27 cellular contexts compared by ENCODE assay signal in the genomic region with DNA sequence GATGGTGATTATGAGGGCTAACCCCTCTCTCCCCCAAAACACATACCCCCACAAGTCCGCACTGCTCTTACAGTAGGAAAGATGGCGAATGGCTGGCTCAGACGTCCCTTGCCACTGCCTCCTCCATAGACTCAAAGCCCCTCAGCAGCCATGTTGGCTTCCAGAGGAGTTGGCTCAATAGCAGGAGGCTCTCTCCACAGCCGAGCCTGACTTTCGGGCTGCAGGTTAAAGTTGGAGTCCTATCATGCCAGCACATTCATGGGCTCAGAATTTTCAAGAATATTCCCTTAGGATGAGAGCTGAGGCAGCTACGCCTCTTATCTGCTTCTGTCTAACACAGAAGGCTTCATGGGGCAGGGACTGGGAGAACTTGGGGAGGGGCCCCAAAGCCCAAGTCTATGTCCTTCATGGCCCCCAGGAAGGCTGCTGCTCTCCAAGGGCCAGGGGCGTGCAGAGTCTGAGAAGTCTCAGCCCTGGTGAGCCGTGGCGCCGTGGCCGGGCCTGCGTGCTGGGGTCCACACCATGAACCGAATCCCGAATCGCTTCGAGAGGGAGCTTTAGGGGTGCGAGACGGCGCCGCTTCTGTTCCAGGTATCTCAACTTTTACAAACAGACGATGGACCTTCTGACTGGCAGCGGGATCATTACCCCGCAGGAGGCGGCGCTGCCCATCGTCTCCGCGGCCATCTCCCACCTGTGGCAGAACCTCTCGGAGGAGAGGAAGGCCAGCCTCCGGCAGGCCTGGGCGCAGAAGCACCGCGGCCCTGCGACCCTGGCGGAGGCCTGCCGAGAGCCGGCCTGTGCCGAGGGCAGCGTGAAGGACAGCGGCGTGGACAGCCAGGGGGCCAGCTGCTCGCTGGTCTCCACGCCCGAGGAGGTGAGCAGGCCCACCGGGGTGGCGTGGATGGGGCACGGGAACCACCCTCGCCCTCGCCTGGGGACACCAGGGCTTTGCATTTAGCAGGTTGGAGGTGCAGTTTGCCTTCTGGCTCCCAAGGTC. TPM values are rescaled to one million over a fixed set of nuclear protein-coding genes. Genes with fewer than 3 reads are reported as not detected.
DNase-seq lines count a peak whose midpoint lies in the region; FAIRE-seq and TF ChIP-seq lines count a peak whose summit lies in the region.
"Had no signal": no experiment of that assay in that cellular context is flagged by ENCODE, and none has a peak within 500 bp of the region (broad histone marks: within the 10 kb centered on the region; RNA-seq: fewer than 3 reads in every experiment).

No MANE protein-coding gene starts in this region.

- no peaks in the 10 kb centered on the region for H3K4me1 Mint-ChIP-seq in type B pancreatic cell (ENCODE audit: unreplicated experiment)

- no peaks in the 10 kb centered on the region for H3K36me3 ChIP-seq in H1 (ENCODE audit: control insufficient read depth in 2 of 4, insufficient read depth in 4 of 4, low read length in 3 of 4)

- H2BK15ac ChIP-seq in H1 (ENCODE audit: low read length): no peak overlapping the region

- no peak overlapping the region for H3K23ac ChIP-seq in H1 (ENCODE audit: insufficient read length)

- no peak overlapping the region for H2BK5ac ChIP-seq in H1 (ENCODE audit: low read depth, low read length)

- no peak overlapping the region for H2BK12ac ChIP-seq in H1 (ENCODE audit: low read depth, low read length)

- peaks cover 6% of the 10 kb centered on the region for H3K27me3 Mint-ChIP-seq in type B pancreatic cell

- H2AK5ac ChIP-seq in H1 (ENCODE audit: low read depth, low read length): no peak overlapping the region

- no peaks in the 10 kb centered on the region for H4K20me1 ChIP-seq in H1 (replicated peaks in 1 of 2; ENCODE audit: control insufficient read depth in 1 of 2, insufficient read depth in 2 of 2, low read length in 2 of 2)

- no peak for TF ChIP-seq RAD21 in H1 (IDR thresholded peaks at IDR 0.05 in 1 of 2, conservative IDR thresholded peaks at IDR 0.05 in 1 of 2; ENCODE audit: low read depth in 2 of 2, low read length in 2 of 2)

- H4K91ac ChIP-seq in H1 (replicated peaks; ENCODE audit: insufficient read length, low read length): no peak overlapping the region

- no peak overlapping the region for H3K4me3 Mint-ChIP-seq in type B pancreatic cell

- peak; percentile 33 for DNase-seq in activated CD8-positive, alpha-beta memory T cell treated with anti-CD3 and anti-CD28 coated beads, Interleukin-2, amount 50 U/mL, for 48 hours
- no peak for DNase-seq in activated CD8-positive, alpha-beta memory T cell treated with anti-CD3 and anti-CD28 coated beads, Interleukin-2, amount 50 U/mL, for 4 hours
- peak in 1 of 2 experiments; percentile 41 for DNase-seq in H1 (ENCODE audit: low read depth in 1 of 2, low spot score in 2 of 2)
- DNase-seq in mesenteric fat pad (ENCODE audit: low spot score): peak; percentile 68
- peak; percentile 65 for DNase-seq in type B pancreatic cell (ENCODE audit: extremely low spot score, unreplicated experiment)
- DNase-seq in GM13977 (ENCODE audit: low spot score): no peak
- DNase-seq in GF-D8 (lab: John Stamatoyannopoulos, UW): no peak
- DNase-seq in kidney glomerular epithelial cell (lab: John Stamatoyannopoulos, UW): no peak
- DNase-seq: Calu3, DMS153, DND-41, H7, Kasumi-1, NCI-H1092 treated with DMSO at 0.1 percent for 48 hours, NCI-H1436, NCI-H187, NCI-H2081 treated with DMSO at 0.1 percent for 48 hours, NCI-H2171, NCI-H446, NCI-H524 treated with DMSO at 0.1 percent for 48 hours, NCI-H774, PC-3 had no signal

- no peak for FAIRE-seq in H1 (lab: Jason Lieb, UNC)
- FAIRE-seq: HepG2 had no signal

- TF ChIP-seq EP300 in H1 (IDR thresholded peaks at IDR 0.05; ENCODE audit: borderline replicate concordance in 1 of 2, low read depth in 2 of 2, low read length in 2 of 2): no peak

- no peak overlapping the region for H3K4me3 ChIP-seq in H1 (ENCODE audit: extremely low read depth in 1 of 4, insufficient read depth in 2 of 4, low read depth in 3 of 4, low read length in 4 of 4)

- peaks cover 4% of the 10 kb centered on the region for H3K9me3 Mint-ChIP-seq in type B pancreatic cell

- CTCF ChIA-PET in H1 (lab: Charles Lee; ENCODE audit: partially characterized antibody): interaction anchor here (1.2 to 2.8 kb wide), 2 partner anchors 13 to 37 kb away, joined by 3 to 10 read pairs; partner anchors contain the start of gene STRA8

- H3K36me3 Mint-ChIP-seq in type B pancreatic cell: no peaks in the 10 kb centered on the region

- 98% methylated on average over 33 of the region's 49 CpGs; no CpG with 5 or more reads in 1 of the 2 experiments for WGBS in H1 (ENCODE audit: extremely low coverage in 1 of 2, insufficient coverage in 1 of 2, insufficient read length in 1 of 2, insufficient replicate concordance in 2 of 2, low coverage in 1 of 2, low lambda C conversion rate in 2 of 2, missing lambda C conversion rate in 1 of 2), 2 experiments

- POLR2A ChIA-PET in H1 (lab: Charles Lee; ENCODE audit: partially characterized antibody): no interaction called here

- H3K27ac ChIP-seq in H1 (ENCODE audit: low read depth, low read length): no peak overlapping the region; the same call in 1 of the 2 replicates

- no peak overlapping the region for H3K56ac ChIP-seq in H1 (replicated peaks; ENCODE audit: insufficient read length, low read depth, low read length)

- H3K79me1 ChIP-seq in H1 (ENCODE audit: low read depth, low read length): no peaks in the 10 kb centered on the region

- H4K8ac ChIP-seq in H1 (ENCODE audit: extremely low read depth, insufficient read depth, low read length): peak overlapping the region; percentile 28

- H3K23me2 ChIP-seq in H1 (ENCODE audit: low read depth, low read length): no peaks in the 10 kb centered on the region; the same call in 1 of the 2 replicates

- H3K14ac ChIP-seq in H1 (ENCODE audit: insufficient read length): no peak overlapping the region

- no peak overlapping the region for H2BK20ac ChIP-seq in H1 (ENCODE audit: low read length)

- H3K9me3 ChIP-seq in H1 (ENCODE audit: insufficient read depth in 2 of 2, low read depth in 1 of 2, low read length in 1 of 2): peaks cover 0 to 6% of the 10 kb centered on the region in 2 experiments; a peak in 1 of 4 replicates

- no peak overlapping the region for H3K27ac Mint-ChIP-seq in type B pancreatic cell

- no peaks in the 10 kb centered on the region for H3K79me2 ChIP-seq in H1 (ENCODE audit: control insufficient read depth in 1 of 2, insufficient read depth in 2 of 2, low read length in 2 of 2)

- no peaks in the 10 kb centered on the region for H3K27me3 ChIP-seq in H1 (replicated peaks in 1 of 4; ENCODE audit: control insufficient read depth in 3 of 4, extremely low read depth in 1 of 4, insufficient read depth in 3 of 4, low read length in 3 of 4)

- H3K4ac ChIP-seq in H1 (replicated peaks; ENCODE audit: insufficient read length, low read depth, low read length): no peak overlapping the region

- no peak overlapping the region for H3K4me2 ChIP-seq in H1 (ENCODE audit: insufficient read depth in 1 of 2, low read depth in 2 of 2, low read length in 2 of 2)

- no peak for TF ChIP-seq POLR2A in H1 (IDR thresholded peaks at IDR 0.05; ENCODE audit: control extremely low read depth in 1 of 2, low read depth in 2 of 2, low read length in 2 of 2)

- in situ Hi-C loops in GM13977 (cut with MboI; ENCODE audit: low pct_unique_long_range_greater_than_20kb, low sequenced_read_pairs, unreplicated experiment): no loop called here

- no peak overlapping the region for H2BK120ac ChIP-seq in H1 (replicated peaks; ENCODE audit: low read depth, low read length)

- TF ChIP-seq CTCF in H1 (IDR thresholded peaks at IDR 0.05; ENCODE audit: control extremely low read depth in 1 of 3, insufficient read depth in 1 of 3, low read depth in 1 of 3, low read length in 3 of 3) (no peak), type B pancreatic cell (conservative IDR thresholded peaks at IDR 0.05) (no peak), GM13977 (IDR thresholded peaks at IDR 0.05; ENCODE audit: extremely low read depth, insufficient read depth, missing control alignments) (no peak)

- no peak overlapping the region for H3K18ac ChIP-seq in H1 (ENCODE audit: extremely low read depth, low read length)

- H4K5ac ChIP-seq in H1 (ENCODE audit: insufficient read length, low read depth, low read length): no peak overlapping the region

- H3K4me1 ChIP-seq in H1 (replicated peaks in 1 of 4; ENCODE audit: control insufficient read depth in 3 of 4, insufficient read depth in 4 of 4, low read length in 3 of 4): no peaks in the 10 kb centered on the region

- H2AFZ ChIP-seq in H1 (ENCODE audit: low read length): no peak overlapping the region

- H3K9ac ChIP-seq in H1 (replicated peaks in 1 of 4; ENCODE audit: extremely low read depth in 1 of 4, low read depth in 3 of 4, low read length in 3 of 4): no peak overlapping the region

TF ChIP-seq in H1, 55 proteins besides CTCF, POLR2A, EP300 and RAD21 (continues in another document):
- TF ChIP-seq BRCA1 (IDR thresholded peaks at IDR 0.05; ENCODE audit: low read depth, low read length) (no peak), SP2 (IDR thresholded peaks at IDR 0.05; ENCODE audit: low read length) (no peak), HDAC6 (IDR thresholded peaks at IDR 0.05; ENCODE audit: low read depth, low read length) (no peak), CTBP2 (IDR thresholded peaks at IDR 0.05; ENCODE audit: borderline replicate concordance, insufficient read depth, insufficient read length, low read length) (no peak)

RNA-seq across cellular contexts. Expression of gene STRA8, which starts 12.5 kb away (rescaled TPM):
- total RNA-seq in H1 (2021; fragmentation: NEBNext Ultra II Directional; extraction: Animal tissue kit (Norgen Biotek cat#: 25700)): not detected in 2 replicates
- not detected in 2 replicates for polyA plus RNA-seq in H1 (2011; rRNA removed)
- polyA plus RNA-seq in H1 (2011; cell fraction: cytosol; rRNA removed): not detected
- not detected for polyA plus RNA-seq in H1 (2011; cell fraction: nucleus; rRNA removed)
- polyA plus RNA-seq in H1 (2012, experiment 1 of 2): not detected in 4 replicates
- polyA plus RNA-seq in H1 (2012, experiment 2 of 2): not detected
- not detected for polyA plus RNA-seq in H1 (2013, experiment 1 of 2)
- polyA plus RNA-seq in H1 (2013, experiment 2 of 2): not detected
- not detected in 2 replicates for polyA minus RNA-seq in H1 (2011; rRNA and poly(A)+ RNA removed)
- not detected for polyA minus RNA-seq in H1 (2011; cell fraction: cytosol; rRNA and poly(A)+ RNA removed)
- polyA minus RNA-seq in H1 (2011; cell fraction: nucleus; rRNA and poly(A)+ RNA removed): not detected
- total RNA-seq in mesenteric fat pad (not detected), type B pancreatic cell (ENCODE audit: low replicate concordance) (not detected in 2 replicates)
- total RNA-seq: A172, Calu3, H7, HepG2, HT1080, M059J, PC-3 had no signal
- polyA plus RNA-seq: BJ, HepG2 had no signal

RNA-seq across cellular contexts. Expression of gene WDR91, which starts 34.8 kb away (rescaled TPM):
- 12.7 and 14.7 TPM in 2 replicates for total RNA-seq in H1 (2021; fragmentation: NEBNext Ultra II Directional; extraction: Animal tissue kit (Norgen Biotek cat#: 25700))
- polyA plus RNA-seq in H1 (2011; rRNA removed): 8.2 and 11.2 TPM in 2 replicates
- 13.0 TPM for polyA plus RNA-seq in H1 (2011; cell fraction: cytosol; rRNA removed)
- polyA plus RNA-seq in H1 (2011; cell fraction: nucleus; rRNA removed): 38.4 TPM
- polyA plus RNA-seq in H1 (2012, experiment 1 of 2): 4.8 to 9.7 TPM (median 9.0 TPM) in 4 replicates
- 6.7 TPM for polyA plus RNA-seq in H1 (2012, experiment 2 of 2)
- 5.7 TPM for polyA plus RNA-seq in H1 (2013, experiment 1 of 2)
- 5.6 TPM for polyA plus RNA-seq in H1 (2013, experiment 2 of 2)
- 13.2 and 16.6 TPM in 2 replicates for polyA minus RNA-seq in H1 (2011; rRNA and poly(A)+ RNA removed)
- polyA minus RNA-seq in H1 (2011; cell fraction: cytosol; rRNA and poly(A)+ RNA removed): 6.8 TPM
- 10.2 TPM for polyA minus RNA-seq in H1 (2011; cell fraction: nucleus; rRNA and poly(A)+ RNA removed)
- total RNA-seq in mesenteric fat pad: 15.0 TPM
- total RNA-seq in type B pancreatic cell (ENCODE audit: low replicate concordance): 10.0 and 25.8 TPM in 2 replicates

Comparison
In these comparisons a context has a peak if more than half of its experiments do, and no peak if none do; other contexts are left out.
1. DNase-seq: peak in activated CD8-positive, alpha-beta memory T cell treated with anti-CD3 and anti-CD28 coated beads, Interleukin-2, amount 50 U/mL, for 48 hours (single experiment), mesenteric fat pad (single experiment) and type B pancreatic cell (single experiment); none in activated CD8-positive, alpha-beta memory T cell treated with anti-CD3 and anti-CD28 coated beads, Interleukin-2, amount 50 U/mL, for 4 hours (single experiment), GM13977 (single experiment), GF-D8 (single experiment) and kidney glomerular epithelial cell (single experiment).